Comparison of ENCODE assay signal across 8 cellular contexts in genomic region chr20:32652739-32653526, GRCh38. TPM values are rescaled to one million over a fixed set of nuclear protein-coding genes. Genes with fewer than 3 reads are reported as not detected.
DNase-seq lines count a peak whose midpoint lies in the region; ATAC-seq, FAIRE-seq and TF ChIP-seq lines count a peak whose summit lies in the region.

No MANE protein-coding gene starts in this region.

- TF ChIP-seq CTCF in DND-41 (IDR thresholded peaks at IDR 0.05; ENCODE audit: borderline replicate concordance, extremely low read depth, low read length, poor library complexity, severe bottlenecking) (peak; percentile 100), chondrocyte (IDR thresholded peaks at IDR 0.05) (peak; percentile 99), HepG2 (CRISPR knock-in tag; IDR thresholded peaks at IDR 0.05) (peak; percentile 100)

- H3K79me2 ChIP-seq in DND-41 (ENCODE audit: insufficient read depth, low read length) (no peaks in the 10 kb centered on the region), HepG2 (ENCODE audit: insufficient read depth, low read length) (no peaks in the 10 kb centered on the region)

- peaks cover 14% of the 10 kb centered on the region for H3K4me1 Mint-ChIP-seq in activated CD4-positive, alpha-beta T cell treated with anti-CD3 and anti-CD28 coated beads, Interleukin-2, amount 10 ng/mL, durations not matched to agents 7 days and 5 days
- H3K4me1 Mint-ChIP-seq in chondrocyte (ENCODE audit: low read depth): peaks cover 4% of the 10 kb centered on the region

- no peak for TF ChIP-seq POLR2A in HepG2 (IDR thresholded peaks at IDR 0.05; ENCODE audit: insufficient read depth in 1 of 2, low read depth in 2 of 2, low read length in 2 of 2)

- H4K20me1 ChIP-seq in DND-41 (ENCODE audit: insufficient read depth, low read length) (no peaks in the 10 kb centered on the region), HepG2 (ENCODE audit: insufficient read depth, low read length) (no peaks in the 10 kb centered on the region)

- H3K9ac ChIP-seq in DND-41 (ENCODE audit: low read depth, low read length) (peak overlapping the region; percentile 18; the same call in 1 of the 2 replicates), HepG2 (ENCODE audit: insufficient read depth, low read depth, low read length) (no peak overlapping the region)

- no peaks in the 10 kb centered on the region for H3K36me3 Mint-ChIP-seq in activated CD4-positive, alpha-beta T cell treated with anti-CD3 and anti-CD28 coated beads, Interleukin-2, amount 10 ng/mL, durations not matched to agents 7 days and 5 days (ENCODE audit: low read depth)
- peaks cover 1% of the 10 kb centered on the region for H3K36me3 Mint-ChIP-seq in chondrocyte (ENCODE audit: low read depth)

- no peaks in the 10 kb centered on the region for H3K9me3 ChIP-seq in DND-41 (ENCODE audit: insufficient read depth, low read length, severe bottlenecking)
- no peaks in the 10 kb centered on the region for H3K9me3 ChIP-seq in HepG2 (ENCODE audit: low read length)

- peaks cover 7% of the 10 kb centered on the region for H3K4me1 ChIP-seq in DND-41 (ENCODE audit: insufficient read depth, low read length)
- H3K4me1 ChIP-seq in HepG2 (ENCODE audit: insufficient read depth, low read length): peaks cover 18% of the 10 kb centered on the region

- CTCF ChIA-PET in activated CD4-positive, alpha-beta T cell treated with anti-CD3 and anti-CD28 coated beads, Interleukin-2, amount 10 ng/mL, durations not matched to agents 7 days and 5 days (lab: Charles Lee): interaction anchor here (0.6 to 2.8 kb wide), 16 partner anchors 14 to 754 kb away, joined by 3 to 60 read pairs (median 3); no protein-coding TSS in a partner anchor
- CTCF ChIA-PET in HepG2 (lab: Yijun Ruan, JAX; ENCODE audit: low intra/inter-chr PET ratio, low total read pairs): interaction anchor here (0.8 to 4.0 kb wide), 5 partner anchors 108 to 800 kb away, joined by 3 to 170 read pairs (median 4); no protein-coding TSS in a partner anchor

- TF ChIP-seq EP300 in HepG2 (IDR thresholded peaks at IDR 0.05; ENCODE audit: low read depth in 2 of 2, low read length in 2 of 2) (peak in 1 of 2 experiments; percentile 56; a peak in 2 of 4 replicates), HepG2 (CRISPR knock-in tag; IDR thresholded peaks at IDR 0.05; ENCODE audit: borderline replicate concordance) (no peak; the same call in 1 of the 2 replicates)

- 0% methylated on average over 7 of the region's 8 CpGs for WGBS in HepG2 (ENCODE audit: low lambda C conversion rate)

- DNase-seq in DND-41 (peak; percentile 90), NCI-H526 (lab: John Stamatoyannopoulos, UW) (peak; percentile 68 to 93), chondrocyte (ENCODE audit: low spot score) (no peak), HepG2 (ENCODE audit: low spot score) (peak; percentile 89)
- DNase-seq in activated CD4-positive, alpha-beta T cell treated with anti-CD3 and anti-CD28 coated beads, Interleukin-2, amount 10 ng/mL, durations not matched to agents 7 days and 5 days: peak; percentile 89
- peak; percentile 79 to 90 for DNase-seq in stimulated activated CD4-positive, alpha-beta T cell treated with anti-CD3 and anti-CD28 coated beads, Interleukin-4, amount 100 ng/mL, for 48 hours (ENCODE audit: low read depth in 2 of 2)

- H3K4me3 Mint-ChIP-seq in activated CD4-positive, alpha-beta T cell treated with anti-CD3 and anti-CD28 coated beads, Interleukin-2, amount 10 ng/mL, durations not matched to agents 7 days and 5 days: no peak overlapping the region
- H3K4me3 Mint-ChIP-seq in chondrocyte (ENCODE audit: unreplicated experiment): no peak overlapping the region

- H3K9me3 Mint-ChIP-seq in activated CD4-positive, alpha-beta T cell treated with anti-CD3 and anti-CD28 coated beads, Interleukin-2, amount 10 ng/mL, durations not matched to agents 7 days and 5 days: no peaks in the 10 kb centered on the region
- H3K9me3 Mint-ChIP-seq in chondrocyte (ENCODE audit: low read depth): peaks cover 12% of the 10 kb centered on the region

- POLR2A ChIA-PET in activated CD4-positive, alpha-beta T cell treated with anti-CD3 and anti-CD28 coated beads, Interleukin-2, amount 10 ng/mL, durations not matched to agents 7 days and 5 days (lab: Charles Lee): no interaction called here
- POLR2A ChIA-PET in HepG2 (lab: Yijun Ruan, JAX): interaction anchor here (0.5 to 3.0 kb wide), 7 partner anchors 18 to 220 kb away, joined by 3 to 35 read pairs (median 3); no protein-coding TSS in a partner anchor

- H3K27me3 ChIP-seq in DND-41 (ENCODE audit: insufficient read depth, low read length, poor library complexity) (no peaks in the 10 kb centered on the region), HepG2 (ENCODE audit: control insufficient read depth in 1 of 2, insufficient read depth in 2 of 2, low read length in 2 of 2) (peaks cover 2 to 30% of the 10 kb centered on the region in 2 experiments; a peak in 4 of 5 replicates)

- H3K36me3 ChIP-seq in DND-41 (ENCODE audit: insufficient read depth, low read length): no peaks in the 10 kb centered on the region
- no peaks in the 10 kb centered on the region for H3K36me3 ChIP-seq in HepG2 (replicated peaks in 1 of 2; ENCODE audit: control insufficient read depth in 1 of 2, insufficient read depth in 2 of 2, low read length in 2 of 2)

- H3K27ac Mint-ChIP-seq in activated CD4-positive, alpha-beta T cell treated with anti-CD3 and anti-CD28 coated beads, Interleukin-2, amount 10 ng/mL, durations not matched to agents 7 days and 5 days: peak overlapping the region; percentile 66
- H3K27ac Mint-ChIP-seq in chondrocyte (ENCODE audit: unreplicated experiment): no peak overlapping the region

- ATAC-seq in DND-41 (ENCODE audit: insufficient read depth, low read depth) (peak; percentile 99), HG02885 (IDR thresholded peaks at IDR 0.05; ENCODE audit: poor library complexity, unreplicated experiment) (peak; percentile 59), HepG2 (peak; percentile 98), HG03378 (IDR thresholded peaks at IDR 0.05; ENCODE audit: unreplicated experiment) (no peak)

- in situ Hi-C loops in HepG2 (cut with HindIII; ENCODE audit: extremely low pct_ligation_motif_present, low pct_unique_long_range_greater_than_20kb): loop anchor here (5.0 kb wide), 2 partner anchors 136 to 181 kb away; no protein-coding TSS in a partner anchor

- intact Hi-C loops in HepG2 (cut with micrococcal nuclease; ENCODE audit: unreplicated experiment): loop anchor here (1.0 to 2.0 kb wide), 3 partner anchors 132 to 188 kb away; no protein-coding TSS in a partner anchor

- no TSS peak for BruUV-seq in HepG2 (replicated peaks; lab: Mats Ljungman, UMichigan)

- peak; percentile 73 for FAIRE-seq in HepG2 (lab: Jason Lieb, UNC)

- H2AFZ ChIP-seq in DND-41 (ENCODE audit: low read depth, low read length): peak overlapping the region; percentile 78
- no peak overlapping the region for H2AFZ ChIP-seq in HepG2 (ENCODE audit: low read length)

- H3K4me3 ChIP-seq in DND-41 (ENCODE audit: low read depth in 1 of 2, low read length in 2 of 2): peak overlapping the region in 1 of 2 experiments; percentile 25; a peak in 1 of 4 replicates
- H3K4me3 ChIP-seq in HepG2 (replicated peaks in 1 of 3; ENCODE audit: insufficient read depth in 1 of 3, low read depth in 2 of 3, low read length in 3 of 3): peak overlapping the region in 1 of 3 experiments; percentile 45; a peak in 1 of 6 replicates

- TF ChIP-seq RAD21 in HepG2 (CRISPR knock-in tag; IDR thresholded peaks at IDR 0.05): peak; percentile 100

- peaks cover 2% of the 10 kb centered on the region for H3K27me3 Mint-ChIP-seq in activated CD4-positive, alpha-beta T cell treated with anti-CD3 and anti-CD28 coated beads, Interleukin-2, amount 10 ng/mL, durations not matched to agents 7 days and 5 days
- no peaks in the 10 kb centered on the region for H3K27me3 Mint-ChIP-seq in chondrocyte (ENCODE audit: low read depth)

- H3K27ac ChIP-seq in DND-41 (ENCODE audit: low read length) (peak overlapping the region; percentile 60), HepG2 (ENCODE audit: extremely low read length, insufficient read depth, low read length) (no peak overlapping the region)

- H3K4me2 ChIP-seq in DND-41 (ENCODE audit: insufficient read depth, low read length) (peak overlapping the region; percentile 58), HepG2 (ENCODE audit: low read depth, low read length) (peak overlapping the region; percentile 62)

RNA-seq across cellular contexts. Expression of gene C20orf203, which starts 20.8 kb away (rescaled TPM):
- total RNA-seq in activated CD4-positive, alpha-beta T cell treated with anti-CD3 and anti-CD28 coated beads, Interleukin-2, amount 10 ng/mL, durations not matched to agents 7 days and 5 days: under 1 TPM; 0.07 to 0.08 TPM
- 0.07 to 0.15 TPM in 2 of 3 replicates, not detected in the other for total RNA-seq in chondrocyte
- 0.02 TPM in 1 of 2 replicates, not detected in the other for total RNA-seq in HepG2 (2016; rRNA removed; fragmentation: Illumina TruSeq; extraction: Trizol)
- not detected in 2 replicates for total RNA-seq in HepG2 (2016; cell fraction: cytosol; rRNA removed; fragmentation: Illumina TruSeq; extraction: Trizol; ENCODE audit: low read depth)
- total RNA-seq in HepG2 (2016; cell fraction: insoluble cytoplasmic fraction; rRNA removed; fragmentation: Illumina TruSeq; extraction: Trizol): 0.03 and 0.04 TPM in 2 replicates
- not detected in 2 replicates for total RNA-seq in HepG2 (2016; cell fraction: membrane; rRNA removed; fragmentation: Illumina TruSeq; extraction: Trizol)
- total RNA-seq in HepG2 (2016; cell fraction: nucleus; rRNA removed; fragmentation: Illumina TruSeq; extraction: Trizol): 0.12 TPM in 1 of 2 replicates, not detected in the other
- polyA plus RNA-seq in HepG2 (2011; rRNA removed): 0.04 and 0.05 TPM in 2 replicates
- 0.01 TPM in 1 of 2 replicates, not detected in the other for polyA plus RNA-seq in HepG2 (2011; cell fraction: cytosol; rRNA removed)
- 0.24 and 0.29 TPM in 2 replicates for polyA plus RNA-seq in HepG2 (2011; cell fraction: nucleus; rRNA removed)
- polyA plus RNA-seq in HepG2 (2012): 0.03 and 0.08 TPM in 2 replicates
- not detected in 2 replicates for polyA plus RNA-seq in HepG2 (2016; cell fraction: cytosol; fragmentation: Illumina TruSeq; extraction: Trizol; ENCODE audit: low read depth)
- not detected in 2 replicates for polyA plus RNA-seq in HepG2 (2016; cell fraction: insoluble cytoplasmic fraction; fragmentation: Illumina TruSeq; extraction: Trizol; ENCODE audit: low read depth)
- 0.06 TPM in 1 of 2 replicates, not detected in the other for polyA plus RNA-seq in HepG2 (2016; cell fraction: membrane; fragmentation: Illumina TruSeq; extraction: Trizol; ENCODE audit: low read depth)
- not detected in 2 replicates for polyA plus RNA-seq in HepG2 (2016; cell fraction: nucleus; fragmentation: Illumina TruSeq; extraction: Trizol; ENCODE audit: insufficient read depth, low read depth)
- polyA minus RNA-seq in HepG2 (2011; rRNA and poly(A)+ RNA removed; ENCODE audit: low replicate concordance): 0.18 TPM in 1 of 2 replicates, not detected in the other
- not detected in 2 replicates for polyA minus RNA-seq in HepG2 (2011; cell fraction: cytosol; rRNA and poly(A)+ RNA removed)
- polyA minus RNA-seq in HepG2 (2011; cell fraction: nucleus; rRNA and poly(A)+ RNA removed): 0.12 and 0.13 TPM in 2 replicates
